ENCODE assay signal across 12 cellular contexts in the genomic region with DNA sequence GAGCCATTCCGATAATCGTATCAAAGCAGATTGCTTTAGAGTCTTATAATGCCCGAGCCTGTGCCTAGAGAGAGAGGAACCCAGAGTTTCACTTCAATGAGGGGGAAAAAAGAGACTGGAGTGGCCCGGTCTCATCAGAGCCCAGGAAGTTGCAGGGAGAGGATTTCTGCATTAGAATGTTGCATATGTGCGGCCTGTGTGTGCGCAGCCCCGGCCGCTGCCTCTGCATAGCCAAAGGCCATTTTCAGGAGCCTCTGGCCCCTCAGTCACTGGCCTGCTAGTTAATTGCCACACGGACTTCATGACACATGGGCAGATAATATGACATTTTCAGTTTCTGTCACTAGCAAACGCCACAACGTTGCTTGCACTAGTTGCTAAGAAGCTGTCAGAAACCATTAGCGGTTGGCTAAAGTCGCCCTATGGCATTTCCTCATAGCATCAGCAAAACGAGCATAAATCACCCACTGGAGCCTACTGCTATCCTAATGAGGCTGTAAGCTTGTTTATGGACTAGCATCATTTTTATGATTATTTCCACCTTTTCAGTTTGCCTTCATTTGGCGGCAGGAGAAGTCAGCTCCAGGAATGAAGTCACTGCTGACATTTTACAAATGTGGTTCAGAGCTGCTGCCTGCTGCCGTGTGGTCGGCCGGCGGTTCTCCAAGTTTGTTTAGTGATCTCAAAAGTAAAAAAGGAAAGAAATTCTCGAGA.
A peak's percentile ranks its signal among the peaks of the same experiment; 100 is the strongest.
DNase-seq lines count a peak whose midpoint lies in the region; ATAC-seq and TF ChIP-seq lines count a peak whose summit lies in the region.
"Had no signal": no experiment of that assay in that cellular context is flagged by ENCODE, and none has a peak within 500 bp of the region (broad histone marks: within the 10 kb centered on the region; RNA-seq: fewer than 3 reads in every experiment).

No MANE protein-coding gene starts in this region.

- POLR2A ChIA-PET in RWPE1 (lab: Yijun Ruan, JAX; ENCODE audit: low non-redundant PET): no interaction called here

- peak overlapping the region; percentile 33 for H3K9ac ChIP-seq in ES-I3 (ENCODE audit: low read depth, low read length)
- H3K9ac ChIP-seq: BLaER1 treated with 17β-estradiol and CSF1 and Interleukin-3, amounts not matched to agents 10 nM and 100 nM had no signal

- peak overlapping the region; percentile 43 for H2AFZ ChIP-seq in osteoblast (ENCODE audit: low read length)

- H3K36me3 ChIP-seq in ES-I3 (ENCODE audit: insufficient read depth, low read length) (no peaks in the 10 kb centered on the region), osteoblast (ENCODE audit: insufficient read depth, low read length) (no peaks in the 10 kb centered on the region)
- H3K36me3 ChIP-seq: BLaER1 treated with 17β-estradiol and CSF1 and Interleukin-3, amounts not matched to agents 10 nM and 100 nM had no signal

- H3K27me3 Mint-ChIP-seq in activated T-cell treated with anti-CD3 and anti-CD28 coated beads, Interleukin-2, amount 50 U/mL, for 4 hours (ENCODE audit: low read depth): peaks cover 2% of the 10 kb centered on the region
- peaks cover 3 to 6% of the 10 kb centered on the region in 2 donors for H3K27me3 Mint-ChIP-seq in natural killer cell (ENCODE audit: low read depth in 2 of 2)
- H3K27me3 Mint-ChIP-seq: stimulated activated memory B cell treated with anti-CD40 and anti-IgM and Interleukin-4, amounts not matched to agents 10 μg/mL and 1 μg/mL and 100 μg/mL, for 72 hours had no signal

- no peak for TF ChIP-seq CTCF in RWPE1 (conservative IDR thresholded peaks at IDR 0.05; ENCODE audit: low read depth)
- TF ChIP-seq CTCF in foreskin keratinocyte (conservative IDR thresholded peaks at IDR 0.05): no peak
- no peak for TF ChIP-seq CTCF in osteoblast (IDR thresholded peaks at IDR 0.05; ENCODE audit: extremely low read depth, low read depth, low read length)
- TF ChIP-seq CTCF in natural killer cell (IDR thresholded peaks at IDR 0.05): no peak

- H3K27ac Mint-ChIP-seq in natural killer cell: no peak overlapping the region
- H3K27ac Mint-ChIP-seq: activated naive CD8-positive, alpha-beta T cell treated with anti-CD3 and anti-CD28 coated beads, Interleukin-2, amount 10 ng/mL, durations not matched to agents 7 days and 5 days; memory B cell; stimulated activated memory B cell treated with anti-CD40 and anti-IgM and Interleukin-4, amounts not matched to agents 10 μg/mL and 1 μg/mL and 100 μg/mL, for 72 hours had no signal

- DNase-seq in RWPE1 (ENCODE audit: low spot score): no peak
- peak in 1 of 2 donors; percentile 25 for DNase-seq in foreskin keratinocyte
- no peak for DNase-seq in osteoblast (ENCODE audit: insufficient read length, low spot score, missing footprints)
- DNase-seq in activated T-cell treated with anti-CD3 and anti-CD28 coated beads, Interleukin-2, amount 50 U/mL, for 4 hours: no peak
- no peak for DNase-seq in natural killer cell
- no peak for DNase-seq in T-helper 9 cell
- DNase-seq in NCI-H187 treated with DMSO at 0.1 percent for 48 hours (lab: John Stamatoyannopoulos, UW): no peak
- DNase-seq: activated naive CD8-positive, alpha-beta T cell treated with anti-CD3 and anti-CD28 coated beads, Interleukin-2, amount 10 ng/mL, durations not matched to agents 7 days and 5 days had no signal

- no peaks in the 10 kb centered on the region for H4K20me1 ChIP-seq in osteoblast (ENCODE audit: insufficient read depth, low read length)
- H4K20me1 ChIP-seq: BLaER1 treated with 17β-estradiol and CSF1 and Interleukin-3, amounts not matched to agents 10 nM and 100 nM had no signal

- H3K4me1 Mint-ChIP-seq in activated T-cell treated with anti-CD3 and anti-CD28 coated beads, Interleukin-2, amount 50 U/mL, for 4 hours (ENCODE audit: low read depth): no peaks in the 10 kb centered on the region
- peaks cover 0 to 4% of the 10 kb centered on the region in 2 donors for H3K4me1 Mint-ChIP-seq in natural killer cell
- H3K4me1 Mint-ChIP-seq: activated naive CD8-positive, alpha-beta T cell treated with anti-CD3 and anti-CD28 coated beads, Interleukin-2, amount 10 ng/mL, durations not matched to agents 7 days and 5 days; memory B cell; stimulated activated memory B cell treated with anti-CD40 and anti-IgM and Interleukin-4, amounts not matched to agents 10 μg/mL and 1 μg/mL and 100 μg/mL, for 72 hours had no signal

- CTCF ChIA-PET in RWPE1 (lab: Yijun Ruan, JAX): interaction anchor here (0.6 kb wide), 1 partner anchor 66 kb away, joined by 5 read pairs; no protein-coding TSS in a partner anchor

- H3K4me3 ChIP-seq in osteoblast (ENCODE audit: insufficient read depth, low read length): peak overlapping the region; percentile 21
- H3K4me3 ChIP-seq: BLaER1 treated with 17β-estradiol and CSF1 and Interleukin-3, amounts not matched to agents 10 nM and 100 nM had no signal

- no peaks in the 10 kb centered on the region for H3K36me3 Mint-ChIP-seq in activated T-cell treated with anti-CD3 and anti-CD28 coated beads, Interleukin-2, amount 50 U/mL, for 4 hours (ENCODE audit: insufficient read depth)
- no peaks in the 10 kb centered on the region for H3K36me3 Mint-ChIP-seq in natural killer cell
- H3K36me3 Mint-ChIP-seq: activated naive CD8-positive, alpha-beta T cell treated with anti-CD3 and anti-CD28 coated beads, Interleukin-2, amount 10 ng/mL, durations not matched to agents 7 days and 5 days; memory B cell; stimulated activated memory B cell treated with anti-CD40 and anti-IgM and Interleukin-4, amounts not matched to agents 10 μg/mL and 1 μg/mL and 100 μg/mL, for 72 hours had no signal

- intact Hi-C loops in natural killer cell (cut with micrococcal nuclease): no loop called here

- H3K27me3 ChIP-seq in foreskin keratinocyte: no peaks in the 10 kb centered on the region
- no peaks in the 10 kb centered on the region for H3K27me3 ChIP-seq in osteoblast (ENCODE audit: insufficient read depth, low read length)

- no peaks in the 10 kb centered on the region for H3K9me3 Mint-ChIP-seq in activated T-cell treated with anti-CD3 and anti-CD28 coated beads, Interleukin-2, amount 50 U/mL, for 4 hours
- H3K9me3 Mint-ChIP-seq in natural killer cell: no peaks in the 10 kb centered on the region
- H3K9me3 Mint-ChIP-seq: activated naive CD8-positive, alpha-beta T cell treated with anti-CD3 and anti-CD28 coated beads, Interleukin-2, amount 10 ng/mL, durations not matched to agents 7 days and 5 days; memory B cell; stimulated activated memory B cell treated with anti-CD40 and anti-IgM and Interleukin-4, amounts not matched to agents 10 μg/mL and 1 μg/mL and 100 μg/mL, for 72 hours had no signal

- H3K4me2 ChIP-seq in osteoblast (ENCODE audit: insufficient read depth, low read length): peak overlapping the region; percentile 78
- H3K4me2 ChIP-seq: BLaER1 treated with 17β-estradiol and CSF1 and Interleukin-3, amounts not matched to agents 10 nM and 100 nM had no signal

- ATAC-seq in foreskin keratinocyte (no peak), natural killer cell (no peak)
- ATAC-seq in activated T-cell treated with anti-CD3 and anti-CD28 coated beads, Interleukin-2, amount 50 U/mL, for 4 hours: no peak
- ATAC-seq: stimulated activated memory B cell treated with anti-CD40 and anti-IgM and Interleukin-4, amounts not matched to agents 10 μg/mL and 1 μg/mL and 100 μg/mL, for 72 hours had no signal

- H3K27ac ChIP-seq in RWPE1: peak overlapping the region; percentile 15; the same call in 1 of the 2 replicates
- peak overlapping the region; percentile 33 for H3K27ac ChIP-seq in foreskin keratinocyte
- no peak overlapping the region for H3K27ac ChIP-seq in osteoblast (ENCODE audit: low read depth, low read length)
- H3K27ac ChIP-seq: BLaER1 treated with 17β-estradiol and CSF1 and Interleukin-3, amounts not matched to agents 10 nM and 100 nM had no signal

- no peaks in the 10 kb centered on the region for H3K79me2 ChIP-seq in osteoblast (ENCODE audit: insufficient read depth, low read length)

- H3K4me1 ChIP-seq in ES-I3 (ENCODE audit: insufficient read depth, low read length): peaks cover 47% of the 10 kb centered on the region
- peaks cover 7% of the 10 kb centered on the region for H3K4me1 ChIP-seq in foreskin keratinocyte
- H3K4me1 ChIP-seq in osteoblast (ENCODE audit: insufficient read depth, low read length): peaks cover 12% of the 10 kb centered on the region

- no peaks in the 10 kb centered on the region for H3K9me3 ChIP-seq in ES-I3 (ENCODE audit: control insufficient read depth, insufficient read depth, low read length)
- no peaks in the 10 kb centered on the region for H3K9me3 ChIP-seq in osteoblast (ENCODE audit: low read depth, low read length)
- H3K9me3 ChIP-seq: BLaER1 treated with 17β-estradiol and CSF1 and Interleukin-3, amounts not matched to agents 10 nM and 100 nM had no signal

- no peak overlapping the region for H3K4me3 Mint-ChIP-seq in activated T-cell treated with anti-CD3 and anti-CD28 coated beads, Interleukin-2, amount 50 U/mL, for 4 hours
- no peak overlapping the region for H3K4me3 Mint-ChIP-seq in natural killer cell
- H3K4me3 Mint-ChIP-seq: activated naive CD8-positive, alpha-beta T cell treated with anti-CD3 and anti-CD28 coated beads, Interleukin-2, amount 10 ng/mL, durations not matched to agents 7 days and 5 days; memory B cell; stimulated activated memory B cell treated with anti-CD40 and anti-IgM and Interleukin-4, amounts not matched to agents 10 μg/mL and 1 μg/mL and 100 μg/mL, for 72 hours had no signal
